Comparison of ENCODE assay signal across 14 cellular contexts in the genomic region with DNA sequence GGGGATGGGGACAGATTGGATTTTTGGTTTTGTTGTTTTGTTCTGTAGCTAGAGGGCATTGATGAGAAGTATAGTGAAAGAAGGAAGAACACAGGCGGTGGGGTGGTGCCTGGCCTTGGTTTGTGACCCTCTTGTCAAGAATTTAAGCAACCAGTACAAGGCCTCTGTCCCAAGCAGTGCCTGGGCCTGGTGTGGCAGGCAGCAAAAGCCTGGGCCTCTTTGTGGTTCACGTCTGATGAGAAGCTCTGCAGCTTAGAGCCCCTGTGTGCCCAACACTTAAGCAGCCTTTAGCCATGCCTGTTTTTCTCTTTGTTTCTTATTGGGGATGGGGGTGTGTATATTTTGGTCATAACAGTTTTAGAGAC.
DNase-seq lines count a peak whose midpoint lies in the region; ATAC-seq and TF ChIP-seq lines count a peak whose summit lies in the region.
"Had no signal": no experiment of that assay in that cellular context is flagged by ENCODE, and none has a peak within 500 bp of the region (broad histone marks: within the 10 kb centered on the region; RNA-seq: fewer than 3 reads in every experiment).

No MANE protein-coding gene starts in this region.

- H3K9me3 ChIP-seq in DND-41 (ENCODE audit: insufficient read depth, low read length, severe bottlenecking): no peaks in the 10 kb centered on the region
- no peaks in the 10 kb centered on the region for H3K9me3 ChIP-seq in adrenal gland (replicated peaks in 1 of 3)
- H3K9me3 ChIP-seq: psoas muscle, SJSA1, testis had no signal

- 71 to 80% (median 72%) methylated on average over 2 of the region's 2 CpGs for WGBS in adrenal gland, 4 donors

- ATAC-seq in activated T-cell treated with anti-CD3 and anti-CD28 coated beads, Interleukin-2, amount 50 U/mL, for 72 hours (replicated peaks in 1 of 2): peak in 1 of 2 donors; percentile 47
- ATAC-seq in DND-41 (ENCODE audit: insufficient read depth, low read depth) (no peak), GM18505 (IDR thresholded peaks at IDR 0.05; ENCODE audit: unreplicated experiment) (no peak)
- ATAC-seq: psoas muscle had no signal

- H3K27me3 Mint-ChIP-seq in activated T-cell treated with anti-CD3 and anti-CD28 coated beads, Interleukin-2, amount 50 U/mL, for 72 hours (ENCODE audit: low read depth): no peaks in the 10 kb centered on the region

- H3K27me3 ChIP-seq in DND-41 (ENCODE audit: insufficient read depth, low read length, poor library complexity): no peaks in the 10 kb centered on the region
- H3K27me3 ChIP-seq in adrenal gland: no peaks in the 10 kb centered on the region
- H3K27me3 ChIP-seq: SJSA1, testis had no signal

- H3K79me2 ChIP-seq in DND-41 (ENCODE audit: insufficient read depth, low read length): peaks cover 96% of the 10 kb centered on the region

- TF ChIP-seq POLR2A in adrenal gland (IDR thresholded peaks at IDR 0.05): no peak
- TF ChIP-seq POLR2A in GM18505 (IDR thresholded peaks at IDR 0.05; ENCODE audit: borderline replicate concordance, extremely low read depth, insufficient read depth, insufficient read length): no peak

- H3K36me3 Mint-ChIP-seq in activated T-cell treated with anti-CD3 and anti-CD28 coated beads, Interleukin-2, amount 50 U/mL, for 72 hours (ENCODE audit: insufficient read depth in 2 of 2): peaks cover 5 to 25% of the 10 kb centered on the region in 2 donors

- H2AFZ ChIP-seq in DND-41 (ENCODE audit: low read depth, low read length): no peak overlapping the region

- TF ChIP-seq CTCF in DND-41 (IDR thresholded peaks at IDR 0.05; ENCODE audit: borderline replicate concordance, extremely low read depth, low read length, poor library complexity, severe bottlenecking) (no peak), adrenal gland (IDR thresholded peaks at IDR 0.05) (no peak)

- H3K4me1 ChIP-seq in DND-41 (ENCODE audit: insufficient read depth, low read length) (no peaks in the 10 kb centered on the region), adrenal gland (replicated peaks in 1 of 2) (peaks cover 8 to 49% of the 10 kb centered on the region in 2 donors)
- H3K4me1 ChIP-seq: SJSA1, testis had no signal

- H3K4me2 ChIP-seq in DND-41 (ENCODE audit: insufficient read depth, low read length): no peak overlapping the region

- peaks cover 37% of the 10 kb centered on the region for H4K20me1 ChIP-seq in DND-41 (ENCODE audit: insufficient read depth, low read length)

- peak overlapping the region; percentile 98 for H3K27ac Mint-ChIP-seq in activated T-cell treated with anti-CD3 and anti-CD28 coated beads, Interleukin-2, amount 50 U/mL, for 72 hours

- H3K27ac ChIP-seq in DND-41 (ENCODE audit: low read length) (peak overlapping the region; percentile 30; the same call in 1 of the 2 replicates), adrenal gland (peak overlapping the region in 3 of 5 donors; percentile 32 to 71 (median 35))
- H3K27ac ChIP-seq: psoas muscle, SJSA1, testis had no signal

- DNase-seq in activated T-cell treated with anti-CD3 and anti-CD28 coated beads, Interleukin-2, amount 50 U/mL, for 72 hours: no peak
- DNase-seq in activated T-cell treated with anti-CD3 and anti-CD28 coated beads for 4 hours (no peak), DND-41 (no peak), adrenal gland (no peak), cerebellum (ENCODE audit: low spot score) (no peak), CD1c-positive myeloid dendritic cell (ENCODE audit: extremely low spot score) (no peak)
- DNase-seq in stimulated activated CD8-positive, alpha-beta memory T cell treated with anti-CD3 and anti-CD28 coated beads, Interleukin-4, amount 100 ng/mL, for 48 hours: peak; percentile 28
- DNase-seq: dermis blood vessel endothelial cell, kidney glomerular epithelial cell, NCI-H1417 treated with DMSO at 0.1 percent for 48 hours, psoas muscle, testis had no signal

- H3K36me3 ChIP-seq in DND-41 (ENCODE audit: insufficient read depth, low read length) (peaks cover 76% of the 10 kb centered on the region), adrenal gland (replicated peaks in 1 of 2) (peaks cover 0 to 13% of the 10 kb centered on the region in 2 donors)

- intact Hi-C loops in adrenal gland (cut with DNase I): no loop called here

- H3K9ac ChIP-seq in DND-41 (ENCODE audit: low read depth, low read length): no peak overlapping the region

- H3K4me1 Mint-ChIP-seq in activated T-cell treated with anti-CD3 and anti-CD28 coated beads, Interleukin-2, amount 50 U/mL, for 72 hours (ENCODE audit: low read depth): peaks cover 69% of the 10 kb centered on the region

- no peak overlapping the region for H3K4me3 ChIP-seq in DND-41 (ENCODE audit: low read depth in 1 of 2, low read length in 2 of 2)
- no peak overlapping the region for H3K4me3 ChIP-seq in adrenal gland
- H3K4me3 ChIP-seq: psoas muscle, SJSA1, testis had no signal

- peak overlapping the region; percentile 68 to 90 for H3K4me3 Mint-ChIP-seq in activated T-cell treated with anti-CD3 and anti-CD28 coated beads, Interleukin-2, amount 50 U/mL, for 72 hours

- no peaks in the 10 kb centered on the region for H3K9me3 Mint-ChIP-seq in activated T-cell treated with anti-CD3 and anti-CD28 coated beads, Interleukin-2, amount 50 U/mL, for 72 hours
